Comparison of ENCODE assay signal across 1 cellular context in the genomic region with DNA sequence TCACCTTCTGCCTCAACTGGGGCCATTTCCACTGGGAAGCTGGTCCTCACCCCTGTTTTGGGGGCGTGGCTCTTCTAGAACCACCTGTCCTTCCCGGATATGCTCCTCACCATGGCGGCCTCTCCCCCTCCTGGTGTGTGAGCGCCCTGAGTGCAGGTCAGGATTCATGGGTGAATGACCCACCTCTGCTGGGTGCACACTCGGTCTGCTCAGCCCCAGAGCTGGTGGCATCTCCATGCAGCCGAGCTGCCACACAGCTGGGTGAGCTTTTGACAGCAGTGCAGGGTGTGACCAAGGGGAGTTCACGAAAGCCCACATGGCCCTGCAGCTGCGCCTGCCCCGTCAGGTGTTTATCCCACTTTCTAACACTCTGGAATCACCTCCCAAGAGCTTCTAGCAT.
TF ChIP-seq lines count a peak whose summit lies in the region.

No MANE protein-coding gene starts in this region.

TF ChIP-seq in SK-N-SH, 30 proteins besides CTCF, POLR2A, EP300 and RAD21 (continued from another document):
- TF ChIP-seq REST (IDR thresholded peaks at IDR 0.05; ENCODE audit: low read depth, low read length) = no peak
- no peak for TF ChIP-seq GABPA (IDR thresholded peaks at IDR 0.05; ENCODE audit: low read depth)
